In the genomic region with DNA sequence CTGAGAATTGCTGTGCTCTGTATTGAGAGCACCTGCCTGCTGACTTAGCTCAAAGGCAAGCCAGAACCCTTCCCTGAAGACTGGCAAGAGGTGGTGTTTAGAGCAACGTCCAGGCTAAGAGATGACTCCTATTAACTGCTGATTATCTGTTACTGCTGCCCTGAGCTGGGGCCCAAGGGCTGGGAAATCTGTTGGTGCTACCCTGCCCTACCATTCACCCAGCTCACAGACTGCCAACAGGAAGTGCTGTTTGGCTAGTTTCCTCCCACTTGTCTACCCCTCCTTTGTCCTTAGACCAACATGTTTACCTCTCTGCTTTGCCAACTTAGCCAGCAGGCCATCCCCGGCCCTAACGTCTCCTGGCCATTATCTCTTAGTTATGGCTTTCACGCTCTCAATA, we compare ENCODE assay signal across 12 cellular contexts. TPM values are rescaled to one million over a fixed set of nuclear protein-coding genes. Genes with fewer than 3 reads are reported as not detected.
DNase-seq lines count a peak whose midpoint lies in the region; ATAC-seq and TF ChIP-seq lines count a peak whose summit lies in the region.
"Had no signal": no experiment of that assay in that cellular context is flagged by ENCODE, and none has a peak within 500 bp of the region (broad histone marks: within the 10 kb centered on the region; RNA-seq: fewer than 3 reads in every experiment).

No MANE protein-coding gene starts in this region.

- H3K36me3 Mint-ChIP-seq in T-cell = peaks cover 41% of the 10 kb centered on the region
- H3K36me3 Mint-ChIP-seq in endodermal cell (ENCODE audit: low read depth) = peaks cover 66% of the 10 kb centered on the region
- H3K36me3 Mint-ChIP-seq in stimulated activated memory B cell treated with anti-CD40 and anti-IgM and Interleukin-4, amounts not matched to agents 10 μg/mL and 1 μg/mL and 100 μg/mL, for 72 hours = peaks cover 41% of the 10 kb centered on the region

- CTCF ChIA-PET in T-cell (lab: Charles Lee) = no interaction called here

- no peak overlapping the region for H3K4me3 ChIP-seq in endodermal cell (ENCODE audit: low read length)
- H3K4me3 ChIP-seq: PC-9, tibial artery had no signal

- H3K9me3 ChIP-seq in endodermal cell (ENCODE audit: control insufficient read depth, low read length) = no peaks in the 10 kb centered on the region
- H3K9me3 ChIP-seq: tibial artery had no signal

- POLR2A ChIA-PET in T-cell (lab: Charles Lee) = no interaction called here

- H3K36me3 ChIP-seq in endodermal cell (ENCODE audit: control insufficient read depth, insufficient read depth, low read length) = peaks cover 88% of the 10 kb centered on the region

- ATAC-seq in T-cell (replicated peaks in 1 of 4) (peak in 2 of 4 experiments; percentile 52 to 58), GM19035 (IDR thresholded peaks at IDR 0.05; ENCODE audit: unreplicated experiment) (no peak)
- ATAC-seq in stimulated activated memory B cell treated with anti-CD40 and anti-IgM and Interleukin-4, amounts not matched to agents 10 μg/mL and 1 μg/mL and 100 μg/mL, for 72 hours = no peak

- TF ChIP-seq CTCF in endodermal cell (conservative IDR thresholded peaks at IDR 0.05) = no peak

- 91% methylated on average over 3 to 4 of the region's 4 CpGs for WGBS in endodermal cell (ENCODE audit: insufficient coverage in 1 of 2, insufficient read length in 1 of 2), 2 experiments

- H3K4me1 Mint-ChIP-seq in T-cell (peaks cover 53 to 57% (median 56%) of the 10 kb centered on the region in 3 donors), endodermal cell (peaks cover 50% of the 10 kb centered on the region)
- peaks cover 59% of the 10 kb centered on the region for H3K4me1 Mint-ChIP-seq in stimulated activated memory B cell treated with anti-CD40 and anti-IgM and Interleukin-4, amounts not matched to agents 10 μg/mL and 1 μg/mL and 100 μg/mL, for 72 hours

- no peaks in the 10 kb centered on the region for H3K27me3 Mint-ChIP-seq in T-cell
- no peaks in the 10 kb centered on the region for H3K27me3 Mint-ChIP-seq in endodermal cell (ENCODE audit: insufficient read depth)
- no peaks in the 10 kb centered on the region for H3K27me3 Mint-ChIP-seq in stimulated activated memory B cell treated with anti-CD40 and anti-IgM and Interleukin-4, amounts not matched to agents 10 μg/mL and 1 μg/mL and 100 μg/mL, for 72 hours

- H3K9ac ChIP-seq in endodermal cell (ENCODE audit: extremely low read depth, low read length, poor library complexity, severe bottlenecking) = no peak overlapping the region

- DNase-seq in activated effector memory CD4-positive, alpha-beta T cell treated with anti-CD3 and anti-CD28 coated beads, Interleukin-2, amount 50 U/mL, for 16 hours = peak; percentile 64
- DNase-seq in activated effector memory CD4-positive, alpha-beta T cell treated with Interleukin-2 at 50 U/mL for 16 hours = no peak
- DNase-seq in T-cell = no peak
- DNase-seq in endodermal cell = no peak
- DNase-seq in NCI-H446 treated with DMSO at 0.1 percent for 48 hours (lab: John Stamatoyannopoulos, UW) = no peak
- DNase-seq in NCI-H2171 (lab: John Stamatoyannopoulos, UW) = no peak
- DNase-seq: NCI-H1694 treated with DMSO at 0.1 percent for 48 hours, nucleus accumbens, PC-9, tibial artery had no signal

- H3K27ac Mint-ChIP-seq in T-cell (peak overlapping the region; percentile 83 to 86), endodermal cell (peak overlapping the region; percentile 61)
- peak overlapping the region; percentile 84 for H3K27ac Mint-ChIP-seq in stimulated activated memory B cell treated with anti-CD40 and anti-IgM and Interleukin-4, amounts not matched to agents 10 μg/mL and 1 μg/mL and 100 μg/mL, for 72 hours

- no peaks in the 10 kb centered on the region for H3K27me3 ChIP-seq in endodermal cell (ENCODE audit: control insufficient read depth, insufficient read depth, low read length, poor library complexity, severe bottlenecking)
- H3K27me3 ChIP-seq: tibial artery had no signal

- H3K27ac ChIP-seq in endodermal cell (ENCODE audit: low read depth, low read length) = no peak overlapping the region
- H3K27ac ChIP-seq: PC-9, tibial artery had no signal

- H3K4me3 Mint-ChIP-seq in T-cell (peak overlapping the region in 1 of 3 donors; percentile 31), endodermal cell (no peak overlapping the region)
- H3K4me3 Mint-ChIP-seq in stimulated activated memory B cell treated with anti-CD40 and anti-IgM and Interleukin-4, amounts not matched to agents 10 μg/mL and 1 μg/mL and 100 μg/mL, for 72 hours = no peak overlapping the region

- H3K9me3 Mint-ChIP-seq in T-cell = no peaks in the 10 kb centered on the region
- no peaks in the 10 kb centered on the region for H3K9me3 Mint-ChIP-seq in endodermal cell
- H3K9me3 Mint-ChIP-seq in stimulated activated memory B cell treated with anti-CD40 and anti-IgM and Interleukin-4, amounts not matched to agents 10 μg/mL and 1 μg/mL and 100 μg/mL, for 72 hours = no peaks in the 10 kb centered on the region

- peaks cover 13% of the 10 kb centered on the region for H3K4me1 ChIP-seq in endodermal cell (ENCODE audit: control insufficient read depth, insufficient read depth, low read length)

RNA-seq across cellular contexts. Expression of a gene that starts 6.9 kb away (rescaled TPM):
- total RNA-seq in T-cell (10 to 100 TPM; 18.2 to 34.0 (median 25.2) TPM), endodermal cell (10 to 100 TPM; 13.8 to 25.1 TPM)
- polyA plus RNA-seq in endodermal cell (2013, experiment 1 of 2) = 18.1 TPM
- polyA plus RNA-seq in endodermal cell (2013, experiment 2 of 2) = 16.1 TPM

RNA-seq across cellular contexts. Expression of a gene that starts 7.0 kb away (rescaled TPM):
- 10 to 100 TPM; 52.0 to 84.9 (median 74.5) TPM for total RNA-seq in T-cell
- total RNA-seq in endodermal cell = 100 to 1,000 TPM; 157 to 165 TPM
- 147 TPM for polyA plus RNA-seq in endodermal cell (2013, experiment 1 of 2)
- polyA plus RNA-seq in endodermal cell (2013, experiment 2 of 2) = 149 TPM

RNA-seq across cellular contexts. Expression of a gene that starts 15.1 kb away (rescaled TPM):
- total RNA-seq in T-cell (10 to 100 TPM in 4 of 5 donors, 1 to 10 TPM in 1; 9.3 to 15.2 (median 12.4) TPM), endodermal cell (10 to 100 TPM; 14.2 to 20.4 TPM)
- polyA plus RNA-seq in endodermal cell (2013, experiment 1 of 2) = 49.5 TPM
- polyA plus RNA-seq in endodermal cell (2013, experiment 2 of 2) = 49.8 TPM

RNA-seq across cellular contexts. Expression of a gene that starts 54.9 kb away (rescaled TPM):
- 100 to 1,000 TPM in 3 of 5 donors, 10 to 100 TPM in 2; 67.2 to 122 (median 106) TPM for total RNA-seq in T-cell
- 100 to 1,000 TPM; 119 to 128 TPM for total RNA-seq in endodermal cell
- polyA plus RNA-seq in endodermal cell (2013, experiment 1 of 2) = 116 TPM
- polyA plus RNA-seq in endodermal cell (2013, experiment 2 of 2) = 116 TPM
